Comparison of ENCODE assay signal across 11 cellular contexts in the genomic region with DNA sequence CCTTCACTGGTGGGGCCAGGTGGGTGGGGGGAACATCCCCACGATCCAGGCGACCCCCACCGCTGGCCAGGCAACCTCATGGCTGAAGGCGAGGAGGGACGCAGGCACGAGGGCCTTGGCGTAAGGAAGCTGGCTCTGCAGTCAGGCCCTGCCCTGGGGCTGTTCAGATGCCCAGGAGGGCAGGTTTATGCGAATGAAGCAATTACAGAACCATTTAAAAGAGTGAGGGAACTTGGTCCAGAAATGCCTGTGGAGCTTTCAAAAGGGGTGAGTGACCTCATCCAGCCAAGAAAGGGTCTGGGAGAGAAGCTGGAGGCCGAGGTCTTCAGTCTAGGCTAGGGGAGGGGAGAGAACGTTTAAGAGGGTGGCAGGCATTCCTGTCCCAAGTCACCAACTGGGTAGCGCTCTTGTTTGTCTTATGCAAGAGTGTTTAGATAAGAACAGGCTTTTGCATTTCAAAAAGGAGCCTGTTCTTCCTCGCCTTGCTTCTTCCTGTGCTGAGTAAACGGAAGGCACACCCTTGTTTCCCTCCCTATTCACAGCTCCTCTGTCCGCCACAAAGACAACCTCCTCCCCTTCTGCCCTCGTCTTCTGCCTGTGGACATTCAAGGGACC.
DNase-seq lines count a peak whose midpoint lies in the region; ATAC-seq, FAIRE-seq and TF ChIP-seq lines count a peak whose summit lies in the region.
"Had no signal": no experiment of that assay in that cellular context is flagged by ENCODE, and none has a peak within 500 bp of the region (broad histone marks: within the 10 kb centered on the region; RNA-seq: fewer than 3 reads in every experiment).

No MANE protein-coding gene starts in this region.

- peak; percentile 51 for ATAC-seq in activated CD4-positive, alpha-beta T cell treated with anti-CD3 and anti-CD28 coated beads for 36 hours
- no peak for ATAC-seq in HG03342 (IDR thresholded peaks at IDR 0.05; ENCODE audit: unreplicated experiment)

- H3K27ac Mint-ChIP-seq in activated CD4-positive, alpha-beta T cell treated with anti-CD3 and anti-CD28 coated beads for 36 hours: peak overlapping the region; percentile 69
- peak overlapping the region; percentile 76 for H3K27ac Mint-ChIP-seq in T-helper 1 cell treated with Interleukin-12 subunit alpha and Interleukin-12 subunit beta and Interleukin-4 antibody, amounts not matched to agents 30 μg/mL and 1 μg/mL, for 36 hours
- H3K27ac Mint-ChIP-seq: activated T-helper 2 cell treated with anti-CD3 and anti-CD28 coated beads, Interferon-gamma antibody, Interleukin-2, Interleukin-4, amounts not matched to agents 10 μg/mL and 5 μg/mL and 100 μg/mL, durations not matched to agents 14 hours and 24 hours and 36 hours; type B pancreatic cell had no signal

- H3K27ac ChIP-seq in spleen: peak overlapping the region in 7 of 8 donors; percentile 20 to 62 (median 41)

- CTCF ChIA-PET in activated CD4-positive, alpha-beta T cell treated with anti-CD3 and anti-CD28 coated beads for 36 hours (lab: Charles Lee): no interaction called here

- H3K9me3 Mint-ChIP-seq in activated CD4-positive, alpha-beta T cell treated with anti-CD3 and anti-CD28 coated beads for 36 hours (ENCODE audit: low read depth): no peaks in the 10 kb centered on the region
- no peaks in the 10 kb centered on the region for H3K9me3 Mint-ChIP-seq in T-helper 1 cell treated with Interleukin-12 subunit alpha and Interleukin-12 subunit beta and Interleukin-4 antibody, amounts not matched to agents 30 μg/mL and 1 μg/mL, for 36 hours
- H3K9me3 Mint-ChIP-seq: activated T-helper 2 cell treated with anti-CD3 and anti-CD28 coated beads, Interferon-gamma antibody, Interleukin-2, Interleukin-4, amounts not matched to agents 10 μg/mL and 5 μg/mL and 100 μg/mL, durations not matched to agents 14 hours and 24 hours and 36 hours; type B pancreatic cell had no signal

- TF ChIP-seq CTCF in fibroblast of villous mesenchyme (IDR thresholded peaks at IDR 0.05; ENCODE audit: insufficient read depth, low read depth, low read length) (no peak), spleen (IDR thresholded peaks at IDR 0.05 in 8 of 11, conservative IDR thresholded peaks at IDR 0.05 in 3 of 11) (no peak)

- H3K36me3 Mint-ChIP-seq in activated CD4-positive, alpha-beta T cell treated with anti-CD3 and anti-CD28 coated beads for 36 hours (ENCODE audit: low read depth): no peaks in the 10 kb centered on the region
- no peaks in the 10 kb centered on the region for H3K36me3 Mint-ChIP-seq in T-helper 1 cell treated with Interleukin-12 subunit alpha and Interleukin-12 subunit beta and Interleukin-4 antibody, amounts not matched to agents 30 μg/mL and 1 μg/mL, for 36 hours (ENCODE audit: low read depth)
- H3K36me3 Mint-ChIP-seq: type B pancreatic cell had no signal

- H3K27me3 Mint-ChIP-seq in activated CD4-positive, alpha-beta T cell treated with anti-CD3 and anti-CD28 coated beads for 36 hours: no peaks in the 10 kb centered on the region
- H3K27me3 Mint-ChIP-seq in T-helper 1 cell treated with Interleukin-12 subunit alpha and Interleukin-12 subunit beta and Interleukin-4 antibody, amounts not matched to agents 30 μg/mL and 1 μg/mL, for 36 hours (ENCODE audit: low read depth): peaks cover 3% of the 10 kb centered on the region

- no peak overlapping the region for H3K4me3 Mint-ChIP-seq in activated CD4-positive, alpha-beta T cell treated with anti-CD3 and anti-CD28 coated beads for 36 hours
- peak overlapping the region; percentile 2 for H3K4me3 Mint-ChIP-seq in T-helper 1 cell treated with Interleukin-12 subunit alpha and Interleukin-12 subunit beta and Interleukin-4 antibody, amounts not matched to agents 30 μg/mL and 1 μg/mL, for 36 hours
- H3K4me3 Mint-ChIP-seq: type B pancreatic cell had no signal

- peaks cover 0 to 20% (median 0%) of the 10 kb centered on the region in 7 donors for H3K27me3 ChIP-seq in spleen (replicated peaks in 1 of 7)

- no peaks in the 10 kb centered on the region for H3K9me3 ChIP-seq in spleen

- POLR2A ChIA-PET in activated CD4-positive, alpha-beta T cell treated with anti-CD3 and anti-CD28 coated beads for 36 hours (lab: Charles Lee): no interaction called here

- no peak for DNase-seq in activated CD4-positive, alpha-beta T cell treated with anti-CD3 and anti-CD28 coated beads for 36 hours
- no peak for DNase-seq in activated CD4-positive, alpha-beta T cell treated with anti-CD3 and anti-CD28 coated beads, Interleukin-2, amount 50 U/mL, for 4 hours
- peak; percentile 5 for DNase-seq in fibroblast of villous mesenchyme (ENCODE audit: low read depth)
- DNase-seq in spleen: peak; percentile 13
- DNase-seq in globus pallidus (ENCODE audit: low spot score): no peak
- no peak for DNase-seq in urothelium cell line (ENCODE audit: low spot score)
- DNase-seq: NCI-H82 had no signal

- H3K36me3 ChIP-seq in spleen: no peaks in the 10 kb centered on the region

- H3K4me1 Mint-ChIP-seq in activated CD4-positive, alpha-beta T cell treated with anti-CD3 and anti-CD28 coated beads for 36 hours: peaks cover 82% of the 10 kb centered on the region
- H3K4me1 Mint-ChIP-seq in T-helper 1 cell treated with Interleukin-12 subunit alpha and Interleukin-12 subunit beta and Interleukin-4 antibody, amounts not matched to agents 30 μg/mL and 1 μg/mL, for 36 hours (ENCODE audit: low read depth): peaks cover 4% of the 10 kb centered on the region

- no peak overlapping the region for H3K4me3 ChIP-seq in fibroblast of villous mesenchyme (ENCODE audit: low read depth, low read length)
- no peak overlapping the region for H3K4me3 ChIP-seq in spleen

- no peak for FAIRE-seq in urothelium cell line (lab: Jason Lieb, UNC)

- peaks cover 0 to 14% (median 8%) of the 10 kb centered on the region in 6 donors for H3K4me1 ChIP-seq in spleen

- 49 to 55% (median 53%) methylated on average over 15 of the region's 15 CpGs for WGBS in spleen, 5 donors

- intact Hi-C loops in activated CD4-positive, alpha-beta T cell treated with anti-CD3 and anti-CD28 coated beads for 36 hours (cut with DNase I, micrococcal nuclease): no loop called here
- intact Hi-C loops in spleen (cut with DNase I; ENCODE audit: low total_unique reads): no loop called here

- TF ChIP-seq POLR2A in spleen (IDR thresholded peaks at IDR 0.05): no peak

Comparison
In these comparisons a context has a peak if more than half of its experiments do, and no peak if none do; other contexts are left out.
1. DNase-seq: peak in fibroblast of villous mesenchyme (single experiment) and spleen (single experiment); none in activated CD4-positive, alpha-beta T cell treated with anti-CD3 and anti-CD28 coated beads for 36 hours (single experiment), activated CD4-positive, alpha-beta T cell treated with anti-CD3 and anti-CD28 coated beads, Interleukin-2, amount 50 U/mL, for 4 hours (0 of 2), globus pallidus (single experiment) and urothelium cell line (single experiment).